In genomic region chr9:74847478-74848149, GRCh38 we compare ENCODE assay signal across 24 cellular contexts. TPM values are rescaled to one million over a fixed set of nuclear protein-coding genes. Genes with fewer than 3 reads are reported as not detected.
"Had no signal": no experiment of that assay in that cellular context is flagged by ENCODE, and none has a peak within 500 bp of the region (broad histone marks: within the 10 kb centered on the region; RNA-seq: fewer than 3 reads in every experiment).

No MANE protein-coding gene starts in this region.

- DNase-seq: activated CD4-positive, alpha-beta T cell treated with anti-CD3 and anti-CD28 coated beads for 1 hour; activated CD4-positive, alpha-beta T cell treated with anti-CD3 and anti-CD28 coated beads, Interleukin-2, amount 50 U/mL, for 4 hours; activated CD8-positive, alpha-beta memory T cell treated with anti-CD3 and anti-CD28 coated beads, Interleukin-2, amount 50 U/mL, for 48 hours; activated naive CD4-positive, alpha-beta T cell treated with Interleukin-2 at 50 U/mL for 16 hours; activated T-cell treated with anti-CD3 and anti-CD28 coated beads, Interleukin-2, amount 50 U/mL, for 4 hours; cerebellar nuclear complex; cortex of kidney; effector CD4-positive, alpha-beta T cell; kidney; lower lobe of right lung; mesendoderm; occipital lobe; posterior cingulate gyrus; right lobe of liver; stimulated activated CD4-positive, alpha-beta T cell treated with anti-CD3 and anti-CD28 coated beads, Interleukin-2, amount 100 ng/mL, for 24 hours; stomach; T-helper 9 cell had no signal

- H3K27ac ChIP-seq: lower lobe of right lung, right lobe of liver, skin epidermis, stomach, suprapubic skin, tibial nerve had no signal

- ATAC-seq: activated T-cell treated with anti-CD3 and anti-CD28 coated beads, Interleukin-2, amount 50 U/mL, for 4 hours; left lobe of liver; lower lobe of right lung; right lobe of liver; stimulated activated memory B cell treated with anti-CD40 and anti-IgM and Interleukin-4, amounts not matched to agents 10 μg/mL and 1 μg/mL and 100 μg/mL, for 72 hours had no signal

- H3K9me3 ChIP-seq: lower lobe of right lung, mucosa of descending colon, right lobe of liver, stomach, suprapubic skin had no signal

- H3K4me3 ChIP-seq: lower lobe of right lung, mucosa of descending colon, right lobe of liver, skin epidermis, stomach, suprapubic skin, tibial nerve had no signal

- H3K36me3 ChIP-seq: lower lobe of right lung, right lobe of liver, stomach, suprapubic skin, tibial nerve had no signal

- H3K4me1 ChIP-seq: lower lobe of right lung, right lobe of liver, stomach, suprapubic skin, tibial nerve had no signal

- H3K27me3 ChIP-seq: right lobe of liver, stomach, suprapubic skin, tibial nerve had no signal

RNA-seq across cellular contexts. Expression of gene TRPM6, which starts 40.1 kb away (rescaled TPM):
- total RNA-seq: neural crest cell had no signal
